In the genomic region with DNA sequence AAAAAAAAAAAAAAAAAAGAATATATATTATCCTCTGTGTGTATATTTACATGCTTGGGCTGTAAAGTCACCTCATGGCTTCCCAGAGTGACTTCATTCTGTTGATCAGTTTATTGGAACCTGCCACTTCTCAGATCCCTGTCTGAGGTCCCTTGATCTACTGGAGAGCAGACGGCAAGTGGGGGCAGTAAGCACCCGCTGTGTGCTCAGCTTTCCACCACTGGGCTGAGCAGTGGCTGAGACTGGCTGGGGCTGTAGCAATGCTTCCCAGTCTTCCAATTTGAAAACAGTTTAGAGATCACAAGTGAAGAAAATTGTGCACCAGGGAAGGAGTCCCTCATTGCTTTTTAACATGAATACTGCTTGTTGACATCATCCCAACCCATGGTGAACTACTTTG, we compare ENCODE assay signal across 17 cellular contexts. TPM values are rescaled to one million over a fixed set of nuclear protein-coding genes. Genes with fewer than 3 reads are reported as not detected.
A peak's percentile ranks its signal among the peaks of the same experiment; 100 is the strongest.
DNase-seq lines count a peak whose midpoint lies in the region; ATAC-seq and TF ChIP-seq lines count a peak whose summit lies in the region.
"Had no signal": no experiment of that assay in that cellular context is flagged by ENCODE, and none has a peak within 500 bp of the region (broad histone marks: within the 10 kb centered on the region; RNA-seq: fewer than 3 reads in every experiment).

No MANE protein-coding gene starts in this region.

- CTCF ChIA-PET in RWPE1 (lab: Yijun Ruan, JAX): interaction anchor here (0.6 kb wide), 1 partner anchor 256 kb away, joined by 3 read pairs; no protein-coding TSS in a partner anchor

- DNase-seq in RWPE1 (ENCODE audit: low spot score): no peak
- DNase-seq in coronary artery (ENCODE audit: low spot score): peak; percentile 17
- peak; percentile 26 for DNase-seq in mesenteric fat pad (ENCODE audit: low spot score)
- no peak for DNase-seq in smooth muscle cell (lab: John Stamatoyannopoulos, UW; ENCODE audit: unreplicated experiment)
- no peak for DNase-seq in spleen
- DNase-seq in NCI-H2227 treated with DMSO at 0.1 percent for 48 hours (lab: John Stamatoyannopoulos, UW): no peak
- DNase-seq in NCI-H187 (lab: John Stamatoyannopoulos, UW): no peak
- DNase-seq: EL, GF-D8, Kasumi-1, MM.1S, NCI-H1048, NCI-H226, NCI-H748 treated with DMSO at 0.1 percent for 48 hours had no signal

- H3K9ac ChIP-seq in smooth muscle cell (ENCODE audit: low read depth): no peak overlapping the region

- 93% methylated on average over 2 of the region's 2 CpGs for WGBS in smooth muscle cell (ENCODE audit: low lambda C conversion rate)
- 89 to 97% (median 91%) methylated on average over 2 of the region's 2 CpGs for WGBS in spleen, 5 donors

- no peak for TF ChIP-seq POLR2A in spleen (IDR thresholded peaks at IDR 0.05)

- TF ChIP-seq CTCF in RWPE1 (conservative IDR thresholded peaks at IDR 0.05; ENCODE audit: low read depth) (no peak), coronary artery (IDR thresholded peaks at IDR 0.05) (no peak), smooth muscle cell (IDR thresholded peaks at IDR 0.05; ENCODE audit: borderline replicate concordance, insufficient read depth, poor library complexity, severe bottlenecking) (no peak), spleen (IDR thresholded peaks at IDR 0.05 in 8 of 11, conservative IDR thresholded peaks at IDR 0.05 in 3 of 11) (no peak)

- no peaks in the 10 kb centered on the region for H4K20me1 ChIP-seq in smooth muscle cell (ENCODE audit: low read depth)

- H3F3A ChIP-seq in smooth muscle cell (ENCODE audit: low read depth): no peaks in the 10 kb centered on the region

- H3K4me1 ChIP-seq in smooth muscle cell (ENCODE audit: low read depth) (no peaks in the 10 kb centered on the region), spleen (peaks cover 0 to 15% (median 0%) of the 10 kb centered on the region in 6 donors)

- H3K9me3 ChIP-seq in smooth muscle cell (replicated peaks; ENCODE audit: low read depth) (no peaks in the 10 kb centered on the region), spleen (no peaks in the 10 kb centered on the region)
- H3K9me3 ChIP-seq: BE2C had no signal

- H3K27ac ChIP-seq in RWPE1 (peak overlapping the region; percentile 96), coronary artery (no peak overlapping the region), smooth muscle cell (ENCODE audit: low read depth) (peak overlapping the region; percentile 66), spleen (no peak overlapping the region)

- intact Hi-C loops in spleen (cut with DNase I; ENCODE audit: low total_unique reads): no loop called here

- H3K27me3 ChIP-seq in smooth muscle cell (ENCODE audit: low read depth): no peaks in the 10 kb centered on the region
- H3K27me3 ChIP-seq in spleen (replicated peaks in 1 of 7): no peaks in the 10 kb centered on the region
- H3K27me3 ChIP-seq: BE2C had no signal

- no peak overlapping the region for H3K4me2 ChIP-seq in smooth muscle cell

- H3K36me3 ChIP-seq in smooth muscle cell (ENCODE audit: low read depth): no peaks in the 10 kb centered on the region
- no peaks in the 10 kb centered on the region for H3K36me3 ChIP-seq in spleen

- POLR2A ChIA-PET in RWPE1 (lab: Yijun Ruan, JAX; ENCODE audit: low non-redundant PET): no interaction called here

- no peak overlapping the region for H3K4me3 ChIP-seq in coronary artery
- H3K4me3 ChIP-seq in smooth muscle cell: no peak overlapping the region
- no peak overlapping the region for H3K4me3 ChIP-seq in spleen

- no peaks in the 10 kb centered on the region for H3K79me2 ChIP-seq in smooth muscle cell (ENCODE audit: low read depth)

- no peak for ATAC-seq in HG03469 (IDR thresholded peaks at IDR 0.05; ENCODE audit: unreplicated experiment)
- ATAC-seq: HCT116 had no signal

- no peak overlapping the region for H2AFZ ChIP-seq in smooth muscle cell (ENCODE audit: low read depth)

RNA-seq across cellular contexts. Expression of a gene that starts 6.9 kb away (rescaled TPM):
- total RNA-seq in mesenteric fat pad (8.0 TPM), smooth muscle cell (17.0 and 17.6 TPM in 2 replicates), spleen (10 to 100 TPM; 16.3 to 23.0 (median 18.8) TPM)
- polyA plus RNA-seq in smooth muscle cell (17.8 and 23.7 TPM in 2 replicates), spleen (10 to 100 TPM; 14.8 to 17.7 (median 14.9) TPM)

RNA-seq across cellular contexts. Expression of a gene that starts 44.4 kb away (rescaled TPM):
- total RNA-seq in mesenteric fat pad (8.3 TPM), smooth muscle cell (15.6 and 20.9 TPM in 2 replicates), spleen (1 to 10 TPM; 3.3 to 5.1 (median 3.7) TPM)
- polyA plus RNA-seq in smooth muscle cell (15.7 and 18.3 TPM in 2 replicates), spleen (1 to 10 TPM in 1 of 3 donors, under 1 TPM in 2; 0.61 to 1.5 (median 0.80) TPM)

RNA-seq across cellular contexts. Expression of a gene that starts 46.1 kb away (rescaled TPM):
- 95.7 TPM for total RNA-seq in mesenteric fat pad
- 110 and 125 TPM in 2 replicates for total RNA-seq in smooth muscle cell
- polyA plus RNA-seq in smooth muscle cell: 121 and 150 TPM in 2 replicates
- total RNA-seq in spleen: 100 to 1,000 TPM; 106 to 139 (median 127) TPM
- polyA plus RNA-seq in spleen: 100 to 1,000 TPM in 2 of 3 donors, 10 to 100 TPM in 1; 70.1 to 128 (median 102) TPM

Comparison
In these comparisons a context has a peak if more than half of its experiments do, and no peak if none do; other contexts are left out.
1. DNase-seq: peak in coronary artery (single experiment) and mesenteric fat pad (single experiment); none in RWPE1 (single experiment), smooth muscle cell (single experiment), spleen (single experiment), NCI-H2227 treated with DMSO at 0.1 percent for 48 hours (single experiment) and NCI-H187 (0 of 2).
2. H3K27ac ChIP-seq: peak in RWPE1 (single experiment) and smooth muscle cell (single experiment); none in coronary artery (0 of 2) and spleen (0 of 8).